Comparison of ENCODE assay signal across 1 cellular context in genomic region chr12:49208661-49209060, GRCh38.
A peak's percentile ranks its signal among the peaks of the same experiment; 100 is the strongest.
TF ChIP-seq lines count a peak whose summit lies in the region.

No MANE protein-coding gene starts in this region.

TF ChIP-seq in K562, 482 proteins besides CTCF, POLR2A, EP300 and RAD21:
- TF ChIP-seq MGA (IDR thresholded peaks at IDR 0.05) (0 out of 2 replicates have a peak, but pooled peaks have one; percentile 15), MXD1 (CRISPR knock-in tag; IDR thresholded peaks at IDR 0.05; ENCODE audit: borderline replicate concordance, poor library complexity, severe bottlenecking) (no peak), L3MBTL2 (IDR thresholded peaks at IDR 0.05) (0 out of 2 replicates have a peak, but pooled peaks have one; percentile 20)
